Comparison of ENCODE assay signal across 21 cellular contexts in genomic region chr6:156502969-156503504, GRCh38.
"Had no signal": no experiment of that assay in that cellular context is flagged by ENCODE, and none has a peak within 500 bp of the region (broad histone marks: within the 10 kb centered on the region; RNA-seq: fewer than 3 reads in every experiment).

No MANE protein-coding gene starts in this region.

- H3K4me1 Mint-ChIP-seq: immature natural killer cell, memory B cell, neural progenitor cell had no signal

- H3K27ac Mint-ChIP-seq: endodermal cell; immature natural killer cell; memory B cell; natural killer cell treated with Interleukin-12 subunit alpha and Interleukin-12 subunit beta and Interleukin-15 and Interleukin-18, amount 100 ng/mL, for 72 hours; neural progenitor cell had no signal

- H3K4me3 Mint-ChIP-seq: endodermal cell; immature natural killer cell; memory B cell; natural killer cell treated with Interleukin-12 subunit alpha and Interleukin-12 subunit beta and Interleukin-15 and Interleukin-18, amount 100 ng/mL, for 72 hours; neural progenitor cell had no signal

- DNase-seq: effector CD4-positive, alpha-beta T cell; endodermal cell; erythroblast; foreskin melanocyte; heart right ventricle; hypothalamus; immature natural killer cell; left ventricle myocardium inferior; lower lobe of right lung; midbrain; nucleus accumbens; ovary; small intestine; stimulated activated CD4-positive, alpha-beta T cell treated with anti-CD3 and anti-CD28 coated beads, Interleukin-12 subunit alpha, Interleukin-12 subunit beta, amount 100 ng/mL, for 4 hours; stimulated activated naive CD4-positive, alpha-beta T cell treated with Interleukin-2 at 50 U/mL for 16 hours; trophoblast cell had no signal

- H3K9me3 ChIP-seq: heart right ventricle, left ventricle myocardium inferior, lower lobe of right lung, ovary, right atrium auricular region had no signal

- H3K4me2 ChIP-seq: neural progenitor cell had no signal

- H3K27ac ChIP-seq: coronary artery, heart right ventricle, left ventricle myocardium inferior, lower lobe of right lung, neural progenitor cell, ovary, right atrium auricular region had no signal

- H3K9me3 Mint-ChIP-seq: endodermal cell; natural killer cell treated with Interleukin-12 subunit alpha and Interleukin-12 subunit beta and Interleukin-15 and Interleukin-18, amount 100 ng/mL, for 72 hours; neural progenitor cell had no signal

- H3K27me3 ChIP-seq: neural progenitor cell, ovary, right atrium auricular region had no signal

- ATAC-seq: heart right ventricle; lower lobe of right lung; natural killer cell treated with Interleukin-12 subunit alpha and Interleukin-12 subunit beta and Interleukin-15 and Interleukin-18, amount 100 ng/mL, for 72 hours had no signal

- H2AFZ ChIP-seq: neural progenitor cell had no signal

- H3K36me3 ChIP-seq: heart right ventricle, left ventricle myocardium inferior, lower lobe of right lung, neural progenitor cell, ovary, right atrium auricular region had no signal

- H3K4me1 ChIP-seq: heart right ventricle, left ventricle myocardium inferior, lower lobe of right lung, neural progenitor cell, right atrium auricular region had no signal

- H3K36me3 Mint-ChIP-seq: immature natural killer cell; memory B cell; natural killer cell treated with Interleukin-12 subunit alpha and Interleukin-12 subunit beta and Interleukin-15 and Interleukin-18, amount 100 ng/mL, for 72 hours; neural progenitor cell had no signal

- H3K4me3 ChIP-seq: coronary artery, heart right ventricle, left ventricle myocardium inferior, lower lobe of right lung, neural progenitor cell, ovary, right atrium auricular region had no signal
